ENCODE assay signal across 1 cellular context in genomic region chr6:31652925-31653724, GRCh38.
TF ChIP-seq lines count a peak whose summit lies in the region.

No MANE protein-coding gene starts in this region.

TF ChIP-seq in K562, 482 proteins besides CTCF, POLR2A, EP300 and RAD21 (continued from another document and continues in another):
- TF ChIP-seq ZNF398 (CRISPR knock-in tag; IDR thresholded peaks at IDR 0.05) (no peak), SFPQ (IDR thresholded peaks at IDR 0.05; ENCODE audit: low read depth, low read length) (no peak), NEUROD1 (IDR thresholded peaks at IDR 0.05; ENCODE audit: borderline replicate concordance, low read depth, low read length, partially characterized antibody) (no peak), BRF1 (IDR thresholded peaks at IDR 0.05; ENCODE audit: borderline replicate concordance, extremely low read depth, insufficient read length) (no peak), CEBPG (CRISPR knock-in tag; IDR thresholded peaks at IDR 0.05) (no peak), CEBPG (tag; conservative IDR thresholded peaks at IDR 0.05 in 1 of 2, IDR thresholded peaks at IDR 0.05 in 1 of 2) (no peak; a peak in 1 of 4 replicates), ZNF79 (CRISPR knock-in tag; IDR thresholded peaks at IDR 0.05; ENCODE audit: low read depth) (0 out of 2 replicates have a peak, but pooled peaks have one; percentile 48), RBM34 (IDR thresholded peaks at IDR 0.05; ENCODE audit: borderline replicate concordance, insufficient read depth, low read length) (no peak), MTF1 (CRISPR knock-in tag; IDR thresholded peaks at IDR 0.05; ENCODE audit: borderline replicate concordance) (no peak), HDAC1 (IDR thresholded peaks at IDR 0.05) (peak in 1 of 2 experiments; percentile 94; a peak in 2 of 4 replicates), LEF1 (IDR thresholded peaks at IDR 0.05) (peak; percentile 90; the same call in 1 of the 2 replicates), CTBP1 (IDR thresholded peaks at IDR 0.05; ENCODE audit: borderline replicate concordance) (peak; percentile 92; the same call in 1 of the 2 replicates), CREB3 (tag; conservative IDR thresholded peaks at IDR 0.05; ENCODE audit: low read depth) (peak; percentile 91), FOXM1 (IDR thresholded peaks at IDR 0.05; ENCODE audit: low read depth) (peak; percentile 62), FOXM1 (CRISPR knock-in tag; IDR thresholded peaks at IDR 0.05; ENCODE audit: low read depth) (no peak), NCOR1 (IDR thresholded peaks at IDR 0.05) (no peak), ZNF695 (CRISPR knock-in tag; IDR thresholded peaks at IDR 0.05) (no peak; the same call in 1 of the 2 replicates), BRF2 (IDR thresholded peaks at IDR 0.05; ENCODE audit: borderline replicate concordance, insufficient read depth, insufficient read length) (no peak), HMG20B (CRISPR knock-in tag; IDR thresholded peaks at IDR 0.05) (peak; percentile 28; the same call in 1 of the 2 replicates), TEAD1 (CRISPR knock-in tag; IDR thresholded peaks at IDR 0.05) (0 out of 4 replicates have a peak, but pooled peaks of 1 of the 2 experiments have one; percentile 35), RUNX1 (IDR thresholded peaks at IDR 0.05; ENCODE audit: low read depth) (no peak), RBM17 (IDR thresholded peaks at IDR 0.05; ENCODE audit: borderline replicate concordance, low read depth, low read length) (no peak), ZBTB1 (CRISPR knock-in tag; IDR thresholded peaks at IDR 0.05; ENCODE audit: borderline replicate concordance, low read depth) (no peak), ZBTB40 (IDR thresholded peaks at IDR 0.05) (no peak), ZBTB40 (CRISPR knock-in tag; IDR thresholded peaks at IDR 0.05) (no peak), ZNF143 (CRISPR knock-in tag; IDR thresholded peaks at IDR 0.05) (no peak), MAZ (CRISPR knock-in tag; conservative IDR thresholded peaks at IDR 0.05 in 1 of 2, IDR thresholded peaks at IDR 0.05 in 1 of 2) (no peak; a peak in 1 of 4 replicates), DMBX1 (CRISPR knock-in tag; IDR thresholded peaks at IDR 0.05; ENCODE audit: borderline replicate concordance) (peak; percentile 78; the same call in 1 of the 2 replicates), TAF9B (IDR thresholded peaks at IDR 0.05; ENCODE audit: partially characterized antibody) (no peak)
- TF ChIP-seq, protein P1, sequence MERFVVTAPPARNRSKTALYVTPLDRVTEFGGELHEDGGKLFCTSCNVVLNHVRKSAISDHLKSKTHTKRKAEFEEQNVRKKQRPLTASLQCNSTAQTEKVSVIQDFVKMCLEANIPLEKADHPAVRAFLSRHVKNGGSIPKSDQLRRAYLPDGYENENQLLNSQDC (CRISPR knock-in tag; IDR thresholded peaks at IDR 0.05) = no peak; the same call in 1 of the 2 replicates
- TF ChIP-seq, protein P2, sequence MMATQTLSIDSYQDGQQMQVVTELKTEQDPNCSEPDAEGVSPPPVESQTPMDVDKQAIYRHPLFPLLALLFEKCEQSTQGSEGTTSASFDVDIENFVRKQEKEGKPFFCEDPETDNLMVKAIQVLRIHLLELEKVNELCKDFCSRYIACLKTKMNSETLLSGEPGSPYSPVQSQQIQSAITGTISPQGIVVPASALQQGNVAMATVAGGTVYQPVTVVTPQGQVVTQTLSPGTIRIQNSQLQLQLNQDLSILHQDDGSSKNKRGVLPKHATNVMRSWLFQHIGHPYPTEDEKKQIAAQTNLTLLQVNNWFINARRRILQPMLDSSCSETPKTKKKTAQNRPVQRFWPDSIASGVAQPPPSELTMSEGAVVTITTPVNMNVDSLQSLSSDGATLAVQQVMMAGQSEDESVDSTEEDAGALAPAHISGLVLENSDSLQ (IDR thresholded peaks at IDR 0.05) = no peak
- TF ChIP-seq, protein P3, sequence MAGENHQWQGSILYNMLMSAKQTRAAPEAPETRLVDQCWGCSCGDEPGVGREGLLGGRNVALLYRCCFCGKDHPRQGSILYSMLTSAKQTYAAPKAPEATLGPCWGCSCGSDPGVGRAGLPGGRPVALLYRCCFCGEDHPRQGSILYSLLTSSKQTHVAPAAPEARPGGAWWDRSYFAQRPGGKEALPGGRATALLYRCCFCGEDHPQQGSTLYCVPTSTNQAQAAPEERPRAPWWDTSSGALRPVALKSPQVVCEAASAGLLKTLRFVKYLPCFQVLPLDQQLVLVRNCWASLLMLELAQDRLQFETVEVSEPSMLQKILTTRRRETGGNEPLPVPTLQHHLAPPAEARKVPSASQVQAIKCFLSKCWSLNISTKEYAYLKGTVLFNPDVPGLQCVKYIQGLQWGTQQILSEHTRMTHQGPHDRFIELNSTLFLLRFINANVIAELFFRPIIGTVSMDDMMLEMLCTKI (IDR thresholded peaks at IDR 0.05; ENCODE audit: partially characterized antibody) = no peak
